In the genomic region with DNA sequence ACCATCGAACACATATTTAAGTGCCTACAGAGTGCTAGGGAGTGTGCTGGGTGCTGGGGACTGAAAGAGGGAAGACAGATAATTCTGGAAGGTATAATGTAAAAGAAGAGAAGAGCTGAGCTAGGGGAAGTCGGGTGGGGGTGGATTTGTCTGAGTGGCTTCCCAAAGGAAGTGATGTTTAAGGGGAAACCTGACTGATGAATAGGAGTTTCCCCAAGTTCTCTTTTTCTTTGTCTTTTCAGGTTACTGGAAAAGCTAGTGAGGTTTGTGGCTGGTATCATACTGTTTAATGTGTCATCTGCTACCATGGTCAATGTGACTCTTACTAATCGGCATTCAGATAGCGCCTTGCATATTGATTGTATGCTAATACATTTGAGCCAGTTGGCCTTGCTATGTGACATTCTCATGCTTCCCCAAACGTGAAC, we compare ENCODE assay signal across 10 cellular contexts.
DNase-seq lines count a peak whose midpoint lies in the region; ATAC-seq and TF ChIP-seq lines count a peak whose summit lies in the region.
"Had no signal": no experiment of that assay in that cellular context is flagged by ENCODE, and none has a peak within 500 bp of the region (broad histone marks: within the 10 kb centered on the region; RNA-seq: fewer than 3 reads in every experiment).

No MANE protein-coding gene starts in this region.

- peaks cover 0 to 4% (median 0%) of the 10 kb centered on the region in 9 donors for H3K36me3 ChIP-seq in heart left ventricle
- no peaks in the 10 kb centered on the region for H3K36me3 ChIP-seq in right atrium auricular region
- no peaks in the 10 kb centered on the region for H3K36me3 ChIP-seq in upper lobe of right lung

- H3K4me3 ChIP-seq in heart left ventricle (no peak overlapping the region), right atrium auricular region (no peak overlapping the region), upper lobe of right lung (no peak overlapping the region)

- H3K4me1 ChIP-seq in heart left ventricle (peaks cover 0 to 49% (median 18%) of the 10 kb centered on the region in 12 donors), right atrium auricular region (peaks cover 0 to 20% of the 10 kb centered on the region in 2 donors), upper lobe of right lung (peaks cover 10% of the 10 kb centered on the region)

- TF ChIP-seq CTCF in heart left ventricle (IDR thresholded peaks at IDR 0.05) (no peak), right atrium auricular region (IDR thresholded peaks at IDR 0.05) (no peak), upper lobe of right lung (IDR thresholded peaks at IDR 0.05) (no peak)

- DNase-seq in heart left ventricle (no peak), right atrium auricular region (ENCODE audit: low spot score) (no peak), astrocyte of the hippocampus (ENCODE audit: low read depth, low spot score) (peak; percentile 76), upper lobe of right lung (no peak), RPMI8226 (no peak), NCI-H2171 (lab: John Stamatoyannopoulos, UW) (no peak), activated gamma-delta T cell treated with Interleukin-2 at 50 U/mL for 16 hours (no peak)
- DNase-seq: NCI-H226, small intestine had no signal

- H3K27me3 ChIP-seq in heart left ventricle (no peaks in the 10 kb centered on the region), right atrium auricular region (no peaks in the 10 kb centered on the region), upper lobe of right lung (no peaks in the 10 kb centered on the region)

- WGBS in heart left ventricle, 4 donors, result 61 to 75% (median 68%) methylated on average over 5 of the region's 5 CpGs

- no peaks in the 10 kb centered on the region for H3K9me3 ChIP-seq in heart left ventricle
- no peaks in the 10 kb centered on the region for H3K9me3 ChIP-seq in right atrium auricular region
- no peaks in the 10 kb centered on the region for H3K9me3 ChIP-seq in upper lobe of right lung

- peak overlapping the region in 8 of 12 donors; percentile 10 to 69 (median 38) for H3K27ac ChIP-seq in heart left ventricle
- H3K27ac ChIP-seq in right atrium auricular region, result peak overlapping the region in 1 of 2 donors; percentile 22
- peak overlapping the region; percentile 18 for H3K27ac ChIP-seq in upper lobe of right lung

- ATAC-seq in heart left ventricle (no peak), HG03045 (IDR thresholded peaks at IDR 0.05; ENCODE audit: unreplicated experiment) (peak; percentile 85), upper lobe of right lung (no peak)

- no peak for TF ChIP-seq POLR2A in heart left ventricle (IDR thresholded peaks at IDR 0.05)

- intact Hi-C loops in heart left ventricle (cut with DNase I) (no loop called here), upper lobe of right lung (cut with DNase I) (no loop called here)
